In the genomic region with DNA sequence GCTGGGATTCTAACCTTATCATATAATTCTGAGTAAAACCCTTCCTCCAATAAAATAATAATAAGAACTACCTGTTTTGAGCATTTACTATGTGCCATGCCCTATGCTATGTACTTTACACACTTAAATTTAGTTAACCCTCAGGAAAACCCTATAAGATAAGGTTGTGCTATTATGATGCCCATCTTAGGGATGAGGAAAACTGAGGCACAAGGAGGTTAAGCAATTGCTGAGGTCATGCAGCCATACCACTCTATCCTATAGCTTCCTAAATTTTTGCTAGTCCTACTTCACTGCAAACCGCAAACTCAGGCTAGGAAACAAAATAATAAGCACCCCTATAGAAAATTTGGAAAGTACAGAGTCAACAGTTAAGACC, we compare ENCODE assay signal across 1 cellular context.
TF ChIP-seq lines count a peak whose summit lies in the region.

No MANE protein-coding gene starts in this region.

TF ChIP-seq in HepG2, 621 proteins besides CTCF, POLR2A, EP300 and RAD21:
- peak; percentile 73 for TF ChIP-seq ZNF629 (CRISPR knock-in tag; conservative IDR thresholded peaks at IDR 0.05)
- no peak for TF ChIP-seq KDM3A (CRISPR knock-in tag; IDR thresholded peaks at IDR 0.05; ENCODE audit: low read depth)
